Comparison of ENCODE assay signal across 1 cellular context in the genomic region with DNA sequence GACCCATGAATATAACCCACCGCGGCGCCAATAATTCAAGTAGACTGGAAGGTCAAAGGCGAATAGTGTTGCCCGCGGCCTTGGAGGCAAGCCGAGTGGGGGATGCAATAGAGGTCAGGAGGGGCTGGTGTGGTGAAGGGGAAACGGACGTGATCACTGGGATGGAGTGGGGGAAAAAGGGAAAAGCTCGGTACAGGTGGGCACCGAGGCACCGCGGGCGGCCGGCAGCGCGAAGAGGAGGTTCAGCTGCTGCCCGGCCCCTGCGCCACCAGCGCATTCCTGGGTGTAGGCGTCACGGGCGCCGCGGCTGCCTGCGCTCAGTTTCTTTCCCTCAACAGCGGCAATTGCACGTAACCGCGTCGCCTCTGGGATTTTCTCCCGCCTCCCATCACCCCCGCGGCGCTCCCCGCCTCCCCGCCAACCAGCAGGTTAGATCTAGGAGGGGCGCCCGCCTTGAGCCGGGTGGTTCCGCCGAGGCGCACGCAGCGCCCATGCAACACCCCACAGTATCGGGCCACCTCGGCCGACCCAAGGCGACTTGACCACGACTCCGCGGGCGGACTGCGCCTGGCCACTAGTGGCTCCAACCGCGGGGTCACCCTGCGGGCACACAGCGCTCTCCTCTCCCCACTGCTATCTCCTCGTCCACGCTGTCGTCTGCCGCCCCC.
TF ChIP-seq lines count a peak whose summit lies in the region.

No MANE protein-coding gene starts in this region.

TF ChIP-seq in HCT116, 20 proteins besides CTCF, POLR2A, EP300 and RAD21 (continued from another document):
- no peak for TF ChIP-seq ZBTB33 (IDR thresholded peaks at IDR 0.05; ENCODE audit: extremely low read depth, insufficient replicate concordance, low read length)
- peak; percentile 58 for TF ChIP-seq POLR2AphosphoS5 (IDR thresholded peaks at IDR 0.05; ENCODE audit: low read depth, low read length)
- no peak for TF ChIP-seq EZH2 (IDR thresholded peaks at IDR 0.05)
- TF ChIP-seq ATF3 (IDR thresholded peaks at IDR 0.05): no peak
- TF ChIP-seq FOSL1 (IDR thresholded peaks at IDR 0.05; ENCODE audit: low read depth): peak; percentile 40; the same call in 1 of the 2 replicates
- no peak for TF ChIP-seq REST (IDR thresholded peaks at IDR 0.05; ENCODE audit: low read depth)
- no peak for TF ChIP-seq ZFX (IDR thresholded peaks at IDR 0.05)
- TF ChIP-seq SIN3A (IDR thresholded peaks at IDR 0.05; ENCODE audit: low read depth): peak; percentile 31; the same call in 1 of the 2 replicates
- no peak for TF ChIP-seq SRF (IDR thresholded peaks at IDR 0.05; ENCODE audit: low read depth)
- TF ChIP-seq ELF1 (IDR thresholded peaks at IDR 0.05; ENCODE audit: borderline replicate concordance, low read depth): no peak
TF ChIP-seq in HCT116: peak in this region for 7.
